Comparison of ENCODE assay signal across 1 cellular context in the genomic region with DNA sequence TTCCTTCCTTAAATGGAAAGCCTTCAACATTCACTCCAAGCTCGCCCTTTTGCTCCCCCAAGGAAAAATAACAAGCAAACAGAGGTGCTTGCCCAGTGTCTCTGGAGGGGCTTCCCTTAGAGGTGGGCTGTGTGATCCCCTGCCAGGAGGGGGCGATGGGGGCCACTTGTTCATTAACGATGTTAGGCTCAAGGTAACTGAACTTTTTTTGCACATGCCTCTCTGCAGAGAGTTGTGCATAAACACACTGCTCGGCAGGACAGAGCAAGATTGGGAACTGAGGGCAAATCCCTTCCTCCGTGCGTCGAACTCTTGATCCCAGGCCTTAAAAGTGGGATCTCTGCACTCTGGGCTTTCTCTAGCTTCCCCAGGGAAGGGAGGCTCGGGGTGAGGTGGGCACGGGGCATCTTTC.
TF ChIP-seq lines count a peak whose summit lies in the region.

No MANE protein-coding gene starts in this region.

TF ChIP-seq in IMR-90, 13 proteins besides CTCF, POLR2A, EP300 and RAD21 (continued from another document):
- TF ChIP-seq RCOR1 (IDR thresholded peaks at IDR 0.05; ENCODE audit: insufficient replicate concordance, low read length) (no peak), MAZ (IDR thresholded peaks at IDR 0.05; ENCODE audit: borderline replicate concordance, low read depth, low read length) (no peak), RFX5 (IDR thresholded peaks at IDR 0.05; ENCODE audit: low read depth, low read length) (no peak), MAFK (IDR thresholded peaks at IDR 0.05; ENCODE audit: low read depth, low read length) (no peak), CEBPB (IDR thresholded peaks at IDR 0.05; ENCODE audit: low read depth, low read length) (no peak)
- TF ChIP-seq, protein P1, sequence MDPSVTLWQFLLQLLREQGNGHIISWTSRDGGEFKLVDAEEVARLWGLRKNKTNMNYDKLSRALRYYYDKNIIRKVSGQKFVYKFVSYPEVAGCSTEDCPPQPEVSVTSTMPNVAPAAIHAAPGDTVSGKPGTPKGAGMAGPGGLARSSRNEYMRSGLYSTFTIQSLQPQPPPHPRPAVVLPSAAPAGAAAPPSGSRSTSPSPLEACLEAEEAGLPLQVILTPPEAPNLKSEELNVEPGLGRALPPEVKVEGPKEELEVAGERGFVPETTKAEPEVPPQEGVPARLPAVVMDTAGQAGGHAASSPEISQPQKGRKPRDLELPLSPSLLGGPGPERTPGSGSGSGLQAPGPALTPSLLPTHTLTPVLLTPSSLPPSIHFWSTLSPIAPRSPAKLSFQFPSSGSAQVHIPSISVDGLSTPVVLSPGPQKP (IDR thresholded peaks at IDR 0.05; ENCODE audit: borderline replicate concordance, low read depth, low read length): no peak
